ENCODE assay signal across 11 cellular contexts in the genomic region with DNA sequence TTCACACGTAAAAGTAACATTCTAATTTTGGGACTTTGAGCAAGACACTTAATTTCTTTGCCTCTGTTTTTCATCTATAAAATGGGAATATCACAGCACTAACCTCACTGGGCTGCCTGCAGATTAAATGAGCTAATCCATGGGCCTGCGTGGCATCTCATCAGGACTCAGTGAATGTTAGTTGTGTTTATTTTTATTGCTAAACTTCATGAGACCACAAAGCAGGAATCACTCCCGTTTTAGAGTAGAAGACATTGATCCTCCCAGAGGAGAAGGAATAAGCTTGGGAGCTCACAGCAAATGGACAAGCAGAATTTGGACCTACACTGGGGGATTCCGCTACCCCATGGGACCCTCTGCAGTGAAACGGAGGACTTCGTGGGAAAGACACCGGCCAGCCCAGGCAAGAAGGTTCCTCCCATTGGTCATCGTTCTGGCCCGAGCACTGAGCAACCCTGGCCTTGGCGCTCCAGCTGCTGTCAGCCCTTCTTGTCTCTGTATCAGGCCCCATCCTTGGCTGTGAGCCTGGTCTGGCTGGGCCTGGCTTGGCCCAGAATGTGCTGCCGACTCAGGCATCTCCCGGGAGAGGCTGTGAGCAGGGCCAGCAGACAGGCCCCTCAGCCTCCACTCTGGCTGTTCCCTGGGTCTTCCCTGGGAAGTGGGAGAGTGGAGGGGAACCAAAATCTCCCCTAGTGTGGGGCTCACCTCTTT.
DNase-seq lines count a peak whose midpoint lies in the region; ATAC-seq and TF ChIP-seq lines count a peak whose summit lies in the region.
"Had no signal": no experiment of that assay in that cellular context is flagged by ENCODE, and none has a peak within 500 bp of the region (broad histone marks: within the 10 kb centered on the region; RNA-seq: fewer than 3 reads in every experiment).

No MANE protein-coding gene starts in this region.

- H3K4me2 ChIP-seq in DOHH2 (ENCODE audit: low read length) = no peak overlapping the region

- no peak for TF ChIP-seq CTCF in DOHH2 (IDR thresholded peaks at IDR 0.05; ENCODE audit: low read depth, low read length, poor library complexity, severe bottlenecking)
- TF ChIP-seq CTCF in heart right ventricle (IDR thresholded peaks at IDR 0.05) = no peak
- no peak for TF ChIP-seq CTCF in prostate gland (IDR thresholded peaks at IDR 0.05)

- H3K27me3 Mint-ChIP-seq in activated naive CD8-positive, alpha-beta T cell treated with anti-CD3 and anti-CD28 coated beads, Interleukin-2, amount 50 U/mL, for 24 hours = no peaks in the 10 kb centered on the region
- no peaks in the 10 kb centered on the region for H3K27me3 Mint-ChIP-seq in T-helper 17 cell

- ATAC-seq in activated naive CD8-positive, alpha-beta T cell treated with anti-CD3 and anti-CD28 coated beads, Interleukin-2, amount 50 U/mL, for 24 hours = no peak
- peak; percentile 88 to 98 (median 92) for ATAC-seq in heart right ventricle
- ATAC-seq in T-helper 17 cell = no peak
- ATAC-seq in HG03520 (IDR thresholded peaks at IDR 0.05; ENCODE audit: unreplicated experiment) = no peak
- ATAC-seq in GM18867 (IDR thresholded peaks at IDR 0.05; ENCODE audit: unreplicated experiment) = no peak

- DNase-seq in activated naive CD8-positive, alpha-beta T cell treated with anti-CD3 and anti-CD28 coated beads, Interleukin-2, amount 50 U/mL, for 24 hours = no peak
- DNase-seq in heart right ventricle (peak; percentile 84 to 85), prostate gland (ENCODE audit: low spot score) (peak; percentile 35), T-helper 17 cell (no peak), NCI-H1417 treated with DMSO at 0.1 percent for 48 hours (lab: John Stamatoyannopoulos, UW) (no peak)
- DNase-seq: amniotic stem cell, immature natural killer cell, NCI-H2107 had no signal

- H3K9me3 ChIP-seq in DOHH2 (ENCODE audit: control insufficient read depth, insufficient read depth, low read length) (no peaks in the 10 kb centered on the region), heart right ventricle (no peaks in the 10 kb centered on the region), prostate gland (no peaks in the 10 kb centered on the region), T-helper 17 cell (ENCODE audit: control insufficient read depth, low read length, poor library complexity, severe bottlenecking) (no peaks in the 10 kb centered on the region)

- H3K27ac ChIP-seq in DOHH2 (ENCODE audit: low read depth, low read length) = 0 out of 2 replicates have a peak overlapping the region, but pooled peaks have one; percentile 17
- H3K27ac ChIP-seq in heart right ventricle = peak overlapping the region in 5 of 10 donors; percentile 17 to 50 (median 25)
- no peak overlapping the region for H3K27ac ChIP-seq in prostate gland

- intact Hi-C loops in heart right ventricle (cut with DNase I) (loop anchor here in 1 of 10 donors (5.0 kb wide), 1 partner anchor 75 kb away; no protein-coding TSS in a partner anchor), prostate gland (cut with DNase I) (no loop called here)

- no peak for TF ChIP-seq POLR2A in prostate gland (IDR thresholded peaks at IDR 0.05)

- no peaks in the 10 kb centered on the region for H3K9me2 ChIP-seq in DOHH2 (replicated peaks; ENCODE audit: control insufficient read depth, low read length)

- H3K27me3 ChIP-seq in DOHH2 (ENCODE audit: control insufficient read depth, low read length) (no peaks in the 10 kb centered on the region), heart right ventricle (no peaks in the 10 kb centered on the region), prostate gland (replicated peaks; ENCODE audit: insufficient read depth) (no peaks in the 10 kb centered on the region)

- H3K4me3 ChIP-seq in DOHH2 (ENCODE audit: low read length) (no peak overlapping the region), heart right ventricle (no peak overlapping the region), prostate gland (no peak overlapping the region)

- 50 to 53% methylated on average over 12 of the region's 12 CpGs for WGBS in heart right ventricle, 2 donors
- 52% methylated on average over 12 of the region's 12 CpGs for WGBS in prostate gland

- peaks cover 38% of the 10 kb centered on the region for H3K4me1 Mint-ChIP-seq in activated naive CD8-positive, alpha-beta T cell treated with anti-CD3 and anti-CD28 coated beads, Interleukin-2, amount 50 U/mL, for 24 hours
- peaks cover 14% of the 10 kb centered on the region for H3K4me1 Mint-ChIP-seq in T-helper 17 cell

- H3K36me3 Mint-ChIP-seq in activated naive CD8-positive, alpha-beta T cell treated with anti-CD3 and anti-CD28 coated beads, Interleukin-2, amount 50 U/mL, for 24 hours (ENCODE audit: low read depth) = peaks cover 52% of the 10 kb centered on the region
- H3K36me3 Mint-ChIP-seq in T-helper 17 cell (ENCODE audit: low read depth) = peaks cover 9% of the 10 kb centered on the region

- H4K20me1 ChIP-seq in DOHH2 (ENCODE audit: control insufficient read depth, insufficient read depth, low read depth, low read length) = no peaks in the 10 kb centered on the region

- no peak overlapping the region for H3K4me3 Mint-ChIP-seq in activated naive CD8-positive, alpha-beta T cell treated with anti-CD3 and anti-CD28 coated beads, Interleukin-2, amount 50 U/mL, for 24 hours
- no peak overlapping the region for H3K4me3 Mint-ChIP-seq in T-helper 17 cell
- H3K4me3 Mint-ChIP-seq: immature natural killer cell had no signal

- H3K4me1 ChIP-seq in DOHH2 (ENCODE audit: control insufficient read depth, low read length) (peaks cover 62% of the 10 kb centered on the region), heart right ventricle (peaks cover 0 to 16% (median 13%) of the 10 kb centered on the region in 9 donors), prostate gland (replicated peaks) (no peaks in the 10 kb centered on the region)

- H3F3A ChIP-seq in DOHH2 (ENCODE audit: control insufficient read depth, insufficient read depth) = peaks cover 12% of the 10 kb centered on the region

- no peaks in the 10 kb centered on the region for H3K9me3 Mint-ChIP-seq in activated naive CD8-positive, alpha-beta T cell treated with anti-CD3 and anti-CD28 coated beads, Interleukin-2, amount 50 U/mL, for 24 hours
- H3K9me3 Mint-ChIP-seq: immature natural killer cell had no signal

- H3K79me2 ChIP-seq in DOHH2 (ENCODE audit: control insufficient read depth, low read length) = peaks cover 9% of the 10 kb centered on the region

- H3K27ac Mint-ChIP-seq in activated naive CD8-positive, alpha-beta T cell treated with anti-CD3 and anti-CD28 coated beads, Interleukin-2, amount 50 U/mL, for 24 hours = peak overlapping the region; percentile 74
- no peak overlapping the region for H3K27ac Mint-ChIP-seq in T-helper 17 cell

- H3K36me3 ChIP-seq in DOHH2 (ENCODE audit: control insufficient read depth, low read length) = peaks cover 56% of the 10 kb centered on the region
- H3K36me3 ChIP-seq in heart right ventricle = peaks cover 0 to 11% (median 0%) of the 10 kb centered on the region in 9 donors
- H3K36me3 ChIP-seq in prostate gland = no peaks in the 10 kb centered on the region

Comparison
In these comparisons a context has a peak if more than half of its experiments do, and no peak if none do; other contexts are left out.
1. ATAC-seq: peak in heart right ventricle (8 of 8); none in activated naive CD8-positive, alpha-beta T cell treated with anti-CD3 and anti-CD28 coated beads, Interleukin-2, amount 50 U/mL, for 24 hours (single experiment), T-helper 17 cell (single experiment), HG03520 (single experiment) and GM18867 (single experiment).
2. DNase-seq: peak in heart right ventricle (2 of 2) and prostate gland (single experiment); none in activated naive CD8-positive, alpha-beta T cell treated with anti-CD3 and anti-CD28 coated beads, Interleukin-2, amount 50 U/mL, for 24 hours (single experiment), T-helper 17 cell (0 of 3) and NCI-H1417 treated with DMSO at 0.1 percent for 48 hours (single experiment).